ENCODE assay signal across 13 cellular contexts in the genomic region with DNA sequence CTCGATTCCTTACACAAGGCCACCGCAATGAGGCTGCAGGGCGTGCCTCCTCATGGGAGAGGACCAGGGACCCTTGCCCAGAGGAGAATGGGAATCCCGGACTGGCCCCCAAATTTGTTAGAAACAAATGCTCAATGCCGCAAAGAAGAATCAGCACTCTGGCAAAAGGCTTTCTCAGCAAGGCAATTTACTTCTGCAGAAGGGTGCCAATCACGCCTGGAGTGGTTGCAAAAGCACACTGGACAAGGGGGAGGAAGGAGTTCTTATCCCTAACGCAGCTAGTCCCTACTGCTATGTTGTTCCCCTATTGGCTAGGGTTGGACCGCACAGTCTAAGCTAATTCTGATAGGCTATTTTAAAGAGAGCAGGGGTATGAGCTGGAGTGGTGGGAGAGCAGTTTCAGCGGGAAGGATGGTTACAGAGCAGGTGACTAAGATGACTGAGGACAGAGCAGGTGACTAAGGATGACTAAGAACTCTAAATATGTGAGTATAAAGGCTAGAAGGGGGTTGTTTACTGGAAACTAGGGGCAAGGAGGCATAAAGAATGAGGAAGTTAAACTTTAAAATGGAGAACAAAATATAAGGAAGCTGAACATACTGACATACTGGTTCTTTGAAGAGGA. TPM values are rescaled to one million over a fixed set of nuclear protein-coding genes. Genes with fewer than 3 reads are reported as not detected.
DNase-seq lines count a peak whose midpoint lies in the region; ATAC-seq and TF ChIP-seq lines count a peak whose summit lies in the region.
"Had no signal": no experiment of that assay in that cellular context is flagged by ENCODE, and none has a peak within 500 bp of the region (broad histone marks: within the 10 kb centered on the region; RNA-seq: fewer than 3 reads in every experiment).

No MANE protein-coding gene starts in this region.

- H3K23me2 ChIP-seq in H9 (ENCODE audit: insufficient read length, low read depth, low read length, poor library complexity, severe bottlenecking) = no peaks in the 10 kb centered on the region

- TF ChIP-seq CTCF in H9 (conservative IDR thresholded peaks at IDR 0.05) = no peak
- no peak for TF ChIP-seq CTCF in NB4 (IDR thresholded peaks at IDR 0.05; ENCODE audit: low read depth, low read length)
- no peak for TF ChIP-seq CTCF in mucosa of descending colon (IDR thresholded peaks at IDR 0.05)

- H3K4me3 ChIP-seq in NB4 (ENCODE audit: low read depth, low read length) = no peak overlapping the region
- H3K4me3 ChIP-seq in adipocyte (ENCODE audit: low read length) = peak overlapping the region; percentile 51
- H3K4me3 ChIP-seq in mucosa of descending colon = no peak overlapping the region
- H3K4me3 ChIP-seq: gastroesophageal sphincter, PC-9 had no signal

- POLR2A ChIA-PET in HEK293T (lab: Yijun Ruan, JAX) = no interaction called here

- H3K27me3 Mint-ChIP-seq in H9 (ENCODE audit: low read depth) (no peaks in the 10 kb centered on the region), naive B cell (no peaks in the 10 kb centered on the region)
- H3K27me3 Mint-ChIP-seq: CD4-positive, alpha-beta memory T cell; naive thymus-derived CD4-positive, alpha-beta T cell had no signal

- H3K4me1 ChIP-seq in H9 (ENCODE audit: insufficient read depth, low read length) = no peaks in the 10 kb centered on the region
- H3K4me1 ChIP-seq in adipocyte (ENCODE audit: control insufficient read depth, insufficient read depth, low read length) = no peaks in the 10 kb centered on the region
- no peaks in the 10 kb centered on the region for H3K4me1 ChIP-seq in mucosa of descending colon (ENCODE audit: low read depth)
- H3K4me1 ChIP-seq: gastroesophageal sphincter had no signal

- H3K27ac ChIP-seq in H9 (ENCODE audit: insufficient read length, low read depth, low read length) = no peak overlapping the region
- H3K27ac ChIP-seq: gastroesophageal sphincter, PC-9 had no signal

- H3K23ac ChIP-seq in H9 (ENCODE audit: insufficient read length, low read depth, low read length) = no peak overlapping the region

- no peak overlapping the region for H3K4me2 ChIP-seq in H9 (ENCODE audit: insufficient read depth, insufficient read length, low read length)
- H3K4me2 ChIP-seq: PC-9 had no signal

- no peak overlapping the region for H4K5ac ChIP-seq in H9 (ENCODE audit: insufficient read length, low read depth, low read length)

- no peaks in the 10 kb centered on the region for H3K79me1 ChIP-seq in H9 (ENCODE audit: insufficient read depth, low read depth, low read length, poor library complexity, severe bottlenecking)

- WGBS in H9 (ENCODE audit: extremely low coverage, insufficient read length, low lambda C conversion rate) = no CpG with 5 or more reads among the region's 9 CpGs

- no peaks in the 10 kb centered on the region for H3K27me3 ChIP-seq in H9 (ENCODE audit: insufficient read depth, low read length)
- H3K27me3 ChIP-seq in adipocyte (replicated peaks; ENCODE audit: control insufficient read depth, insufficient read depth, low read length) = no peaks in the 10 kb centered on the region
- H3K27me3 ChIP-seq: gastroesophageal sphincter had no signal

- no peak overlapping the region for H2BK120ac ChIP-seq in H9 (ENCODE audit: low read depth, low read length, poor library complexity, severe bottlenecking)

- H3T11ph ChIP-seq in H9 (ENCODE audit: low read length) = no peak overlapping the region

- H2BK5ac ChIP-seq in H9 (ENCODE audit: insufficient read length, low read length) = no peak overlapping the region

- no peaks in the 10 kb centered on the region; the same call in 1 of the 2 replicates for H3K79me2 ChIP-seq in H9 (ENCODE audit: insufficient read depth, low read length)

- no peaks in the 10 kb centered on the region for H4K20me1 ChIP-seq in H9 (ENCODE audit: control insufficient read depth, insufficient read depth, insufficient read length)

- H3K18ac ChIP-seq in H9 (ENCODE audit: insufficient read length, low read depth, low read length) = no peak overlapping the region

- no peak overlapping the region for H4K8ac ChIP-seq in H9 (replicated peaks; ENCODE audit: insufficient read length, low read depth, low read length)

- H3K27ac Mint-ChIP-seq in H9 = no peak overlapping the region; a peak in 2 of 7 replicates
- peak overlapping the region; percentile 1 to 85 (median 78) for H3K27ac Mint-ChIP-seq in naive B cell
- H3K27ac Mint-ChIP-seq: naive thymus-derived CD4-positive, alpha-beta T cell had no signal

- no peak overlapping the region for H2AK5ac ChIP-seq in H9 (ENCODE audit: insufficient read length, low read length)

- H2BK12ac ChIP-seq in H9 (ENCODE audit: insufficient read length, low read depth, low read length) = no peak overlapping the region

- no peak overlapping the region for H3K4me3 Mint-ChIP-seq in H9
- peak overlapping the region in 2 of 8 donors; percentile 64 to 75 for H3K4me3 Mint-ChIP-seq in naive B cell
- H3K4me3 Mint-ChIP-seq: CD4-positive, alpha-beta memory T cell had no signal

- H3K4ac ChIP-seq in H9 (ENCODE audit: low read depth, low read length) = no peak overlapping the region

- intact Hi-C loops in mucosa of descending colon (cut with DNase I, micrococcal nuclease) = no loop called here

- H3K9ac ChIP-seq in H9 (ENCODE audit: extremely low read depth, insufficient read length, low read length) (no peak overlapping the region), adipocyte (ENCODE audit: low read length) (no peak overlapping the region)

- no peak overlapping the region for H2BK15ac ChIP-seq in H9 (ENCODE audit: low read depth, low read length)

- peaks cover 50% of the 10 kb centered on the region for H3K36me3 ChIP-seq in adipocyte (ENCODE audit: control insufficient read depth, insufficient read depth, low read length, severe bottlenecking)
- H3K36me3 ChIP-seq in mucosa of descending colon (ENCODE audit: low read depth) = no peaks in the 10 kb centered on the region

- ATAC-seq in naive B cell (ENCODE audit: low read depth in 2 of 2) (peak; percentile 79 to 84), mucosa of descending colon (no peak), left lobe of liver (no peak)
- ATAC-seq: gastroesophageal sphincter; naive thymus-derived CD4-positive, alpha-beta T cell; sciatic nerve had no signal

- CTCF ChIA-PET in HEK293T (lab: Yijun Ruan, JAX) = no interaction called here

- H2BK20ac ChIP-seq in H9 (ENCODE audit: low read depth, low read length, poor library complexity, severe bottlenecking) = no peak overlapping the region

- H4K91ac ChIP-seq in H9 (ENCODE audit: insufficient read length, low read depth, low read length) = no peak overlapping the region

- no peak overlapping the region for H3K56ac ChIP-seq in H9 (ENCODE audit: insufficient read length, low read depth, low read length)

- peaks cover 62 to 70% (median 65%) of the 10 kb centered on the region in 3 experiments for H3K36me3 Mint-ChIP-seq in H9 (ENCODE audit: insufficient read depth in 1 of 3, low read depth in 3 of 3)
- H3K36me3 Mint-ChIP-seq in naive B cell = peaks cover 50 to 63% of the 10 kb centered on the region in 2 donors

- H3K4me1 Mint-ChIP-seq in H9 = peaks cover 8 to 21% of the 10 kb centered on the region in 2 experiments
- peaks cover 4 to 9% (median 5%) of the 10 kb centered on the region in 3 donors for H3K4me1 Mint-ChIP-seq in naive B cell

- no peak overlapping the region for H3K14ac ChIP-seq in H9 (ENCODE audit: insufficient read depth, low read length)

- DNase-seq in H9 (peak; percentile 36), NB4 (ENCODE audit: low read depth) (peak; percentile 25), adipocyte (ENCODE audit: low read depth) (no peak), naive B cell (peak; percentile 33), mucosa of descending colon (no peak), HEK293T (ENCODE audit: extremely low spot score) (no peak), left lobe of liver (ENCODE audit: low spot score) (no peak)
- DNase-seq: anterior cingulate cortex; CD4-positive, alpha-beta memory T cell; naive thymus-derived CD4-positive, alpha-beta T cell had no signal

- H3K9me3 Mint-ChIP-seq in H9 = peaks cover 22 to 30% of the 10 kb centered on the region in 2 experiments
- peaks cover 11 to 48% (median 38%) of the 10 kb centered on the region in 7 donors for H3K9me3 Mint-ChIP-seq in naive B cell

- TF ChIP-seq POLR2A in NB4 (IDR thresholded peaks at IDR 0.05; ENCODE audit: extremely low read depth, insufficient read length) = no peak

- H2AFZ ChIP-seq in H9 (ENCODE audit: low read length) = no peak overlapping the region
- H2AFZ ChIP-seq: PC-9 had no signal

- peaks cover 5% of the 10 kb centered on the region for H3K9me3 ChIP-seq in H9 (ENCODE audit: control insufficient read depth, low read depth, low read length)
- H3K9me3 ChIP-seq in adipocyte (ENCODE audit: control insufficient read depth, low read length) = peaks cover 18% of the 10 kb centered on the region
- H3K9me3 ChIP-seq in mucosa of descending colon = peaks cover 18% of the 10 kb centered on the region
- H3K9me3 ChIP-seq: gastroesophageal sphincter had no signal

TF ChIP-seq in HEK293T, 16 proteins besides CTCF, POLR2A, EP300 and RAD21:
- TF ChIP-seq LEF1 (IDR thresholded peaks at IDR 0.05; ENCODE audit: borderline replicate concordance) = no peak
- TF ChIP-seq FOXA1 (IDR thresholded peaks at IDR 0.05) = no peak
- no peak for TF ChIP-seq ZNF384 (IDR thresholded peaks at IDR 0.05)
- no peak for TF ChIP-seq FOXM1 (IDR thresholded peaks at IDR 0.05; ENCODE audit: borderline replicate concordance)
- TF ChIP-seq FOXK2 (IDR thresholded peaks at IDR 0.05) = no peak
- TF ChIP-seq ELF4 (IDR thresholded peaks at IDR 0.05) = no peak
- TF ChIP-seq ARNT (IDR thresholded peaks at IDR 0.05) = no peak
- no peak for TF ChIP-seq HDGF (IDR thresholded peaks at IDR 0.05; ENCODE audit: borderline replicate concordance)
- no peak for TF ChIP-seq SP1 (IDR thresholded peaks at IDR 0.05)
- TF ChIP-seq NFRKB (IDR thresholded peaks at IDR 0.05) = no peak
- TF ChIP-seq SUZ12 (IDR thresholded peaks at IDR 0.05) = no peak
TF ChIP-seq in HEK293T: peak in this region for 0.

RNA-seq across cellular contexts. Expression of a gene that starts 48.5 kb away (rescaled TPM):
- total RNA-seq in H9 (2021) (43.5 and 46.8 TPM in 2 replicates), mucosa of descending colon (10 to 100 TPM; 42.8 to 52.6 (median 46.2) TPM), left lobe of liver (12.0 TPM)
- polyA plus RNA-seq in naive B cell (ENCODE audit: low read depth in 6 of 6) = 10 to 100 TPM; 30.4 to 67.1 (median 43.0) TPM

RNA-seq across cellular contexts. Expression of a gene that starts 59.6 kb away (rescaled TPM):
- total RNA-seq in H9 (2021) = 0.94 and 1.2 TPM in 2 replicates
- polyA plus RNA-seq in naive B cell (ENCODE audit: low read depth in 6 of 6) = 1 to 10 TPM; 1.3 to 3.7 (median 2.5) TPM
- 1 to 10 TPM; 1.4 to 2.0 (median 1.7) TPM for total RNA-seq in mucosa of descending colon
- total RNA-seq in left lobe of liver = 0.93 TPM

RNA-seq across cellular contexts. Expression of a gene that starts 59.8 kb away (rescaled TPM):
- total RNA-seq in H9 (2021) (55.6 and 61.5 TPM in 2 replicates), mucosa of descending colon (10 to 100 TPM; 56.2 to 70.2 (median 59.6) TPM), left lobe of liver (38.1 TPM)
- polyA plus RNA-seq in naive B cell (ENCODE audit: low read depth in 6 of 6) = 100 to 1,000 TPM in 1 of 6 donors, 10 to 100 TPM in 5; 91.8 to 106 (median 96.0) TPM

Comparison
In these comparisons a context has a peak if more than half of its experiments do, and no peak if none do; other contexts are left out.
1. DNase-seq: peak in H9 (single experiment), NB4 (single experiment) and naive B cell (single experiment); none in adipocyte (single experiment), mucosa of descending colon (0 of 3), HEK293T (single experiment) and left lobe of liver (single experiment).
2. H3K27ac Mint-ChIP-seq: peak in naive B cell (6 of 6); none in H9 (0 of 3).
3. ATAC-seq: peak in naive B cell (2 of 2); none in mucosa of descending colon (single experiment) and left lobe of liver (single experiment).